1 cellular context compared by ENCODE assay signal in the genomic region with DNA sequence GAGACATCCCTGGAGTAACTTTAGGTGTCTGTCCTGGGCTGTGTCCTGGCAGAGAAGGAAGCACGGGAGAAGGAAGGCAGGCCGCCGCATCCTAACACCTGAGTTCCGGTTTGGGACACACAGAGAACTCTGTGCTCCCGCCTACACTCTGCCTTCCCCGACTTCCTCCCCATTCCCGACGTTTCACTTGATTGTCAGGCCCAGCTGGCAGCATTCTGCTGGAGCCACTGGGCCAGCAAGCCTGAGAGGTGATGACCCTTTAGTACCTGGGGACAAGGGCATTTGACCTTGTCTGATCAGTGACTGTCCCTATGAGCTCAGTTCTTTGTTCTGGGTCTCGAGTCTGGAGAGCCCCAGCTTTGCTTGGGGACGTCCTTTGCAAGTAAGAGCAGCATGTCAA.
TF ChIP-seq lines count a peak whose summit lies in the region.

No MANE protein-coding gene starts in this region.

TF ChIP-seq in GM23338, 12 proteins besides CTCF, POLR2A, EP300 and RAD21 (continued from another document):
- TF ChIP-seq, protein P1, sequence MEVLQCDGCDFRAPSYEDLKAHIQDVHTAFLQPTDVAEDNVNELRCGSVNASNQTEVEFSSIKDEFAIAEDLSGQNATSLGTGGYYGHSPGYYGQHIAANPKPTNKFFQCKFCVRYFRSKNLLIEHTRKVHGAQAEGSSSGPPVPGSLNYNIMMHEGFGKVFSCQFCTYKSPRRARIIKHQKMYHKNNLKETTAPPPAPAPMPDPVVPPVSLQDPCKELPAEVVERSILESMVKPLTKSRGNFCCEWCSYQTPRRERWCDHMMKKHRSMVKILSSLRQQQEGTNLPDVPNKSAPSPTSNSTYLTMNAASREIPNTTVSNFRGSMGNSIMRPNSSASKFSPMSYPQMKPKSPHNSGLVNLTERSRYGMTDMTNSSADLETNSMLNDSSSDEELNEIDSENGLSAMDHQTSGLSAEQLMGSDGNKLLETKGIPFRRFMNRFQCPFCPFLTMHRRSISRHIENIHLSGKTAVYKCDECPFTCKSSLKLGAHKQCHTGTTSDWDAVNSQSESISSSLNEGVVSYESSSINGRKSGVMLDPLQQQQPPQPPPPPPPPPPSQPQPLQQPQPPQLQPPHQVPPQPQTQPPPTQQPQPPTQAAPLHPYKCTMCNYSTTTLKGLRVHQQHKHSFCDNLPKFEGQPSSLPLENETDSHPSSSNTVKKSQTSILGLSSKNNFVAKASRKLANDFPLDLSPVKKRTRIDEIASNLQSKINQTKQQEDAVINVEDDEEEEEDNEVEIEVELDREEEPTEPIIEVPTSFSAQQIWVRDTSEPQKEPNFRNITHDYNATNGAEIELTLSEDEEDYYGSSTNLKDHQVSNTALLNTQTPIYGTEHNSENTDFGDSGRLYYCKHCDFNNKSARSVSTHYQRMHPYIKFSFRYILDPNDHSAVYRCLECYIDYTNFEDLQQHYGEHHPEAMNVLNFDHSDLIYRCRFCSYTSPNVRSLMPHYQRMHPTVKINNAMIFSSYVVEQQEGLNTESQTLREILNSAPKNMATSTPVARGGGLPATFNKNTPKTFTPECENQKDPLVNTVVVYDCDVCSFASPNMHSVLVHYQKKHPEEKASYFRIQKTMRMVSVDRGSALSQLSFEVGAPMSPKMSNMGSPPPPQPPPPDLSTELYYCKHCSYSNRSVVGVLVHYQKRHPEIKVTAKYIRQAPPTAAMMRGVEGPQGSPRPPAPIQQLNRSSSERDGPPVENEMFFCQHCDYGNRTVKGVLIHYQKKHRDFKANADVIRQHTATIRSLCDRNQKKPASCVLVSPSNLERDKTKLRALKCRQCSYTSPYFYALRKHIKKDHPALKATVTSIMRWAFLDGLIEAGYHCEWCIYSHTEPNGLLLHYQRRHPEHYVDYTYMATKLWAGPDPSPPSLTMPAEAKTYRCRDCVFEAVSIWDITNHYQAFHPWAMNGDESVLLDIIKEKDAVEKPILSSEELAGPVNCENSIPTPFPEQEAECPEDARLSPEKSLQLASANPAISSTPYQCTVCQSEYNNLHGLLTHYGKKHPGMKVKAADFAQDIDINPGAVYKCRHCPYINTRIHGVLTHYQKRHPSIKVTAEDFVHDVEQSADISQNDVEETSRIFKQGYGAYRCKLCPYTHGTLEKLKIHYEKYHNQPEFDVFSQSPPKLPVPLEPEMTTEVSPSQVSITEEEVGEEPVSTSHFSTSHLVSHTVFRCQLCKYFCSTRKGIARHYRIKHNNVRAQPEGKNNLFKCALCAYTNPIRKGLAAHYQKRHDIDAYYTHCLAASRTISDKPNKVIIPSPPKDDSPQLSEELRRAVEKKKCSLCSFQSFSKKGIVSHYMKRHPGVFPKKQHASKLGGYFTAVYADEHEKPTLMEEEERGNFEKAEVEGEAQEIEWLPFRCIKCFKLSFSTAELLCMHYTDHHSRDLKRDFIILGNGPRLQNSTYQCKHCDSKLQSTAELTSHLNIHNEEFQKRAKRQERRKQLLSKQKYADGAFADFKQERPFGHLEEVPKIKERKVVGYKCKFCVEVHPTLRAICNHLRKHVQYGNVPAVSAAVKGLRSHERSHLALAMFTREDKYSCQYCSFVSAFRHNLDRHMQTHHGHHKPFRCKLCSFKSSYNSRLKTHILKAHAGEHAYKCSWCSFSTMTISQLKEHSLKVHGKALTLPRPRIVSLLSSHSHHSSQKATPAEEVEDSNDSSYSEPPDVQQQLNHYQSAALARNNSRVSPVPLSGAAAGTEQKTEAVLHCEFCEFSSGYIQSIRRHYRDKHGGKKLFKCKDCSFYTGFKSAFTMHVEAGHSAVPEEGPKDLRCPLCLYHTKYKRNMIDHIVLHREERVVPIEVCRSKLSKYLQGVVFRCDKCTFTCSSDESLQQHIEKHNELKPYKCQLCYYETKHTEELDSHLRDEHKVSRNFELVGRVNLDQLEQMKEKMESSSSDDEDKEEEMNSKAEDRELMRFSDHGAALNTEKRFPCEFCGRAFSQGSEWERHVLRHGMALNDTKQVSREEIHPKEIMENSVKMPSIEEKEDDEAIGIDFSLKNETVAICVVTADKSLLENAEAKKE (CRISPR knock-in tag; IDR thresholded peaks at IDR 0.05) = no peak
- no peak for TF ChIP-seq POLR2AphosphoS5 (IDR thresholded peaks at IDR 0.05; ENCODE audit: low read depth)
- TF ChIP-seq EZH2 (IDR thresholded peaks at IDR 0.05; ENCODE audit: low read depth, unreplicated experiment) = no peak
- no peak for TF ChIP-seq CREB1 (CRISPR knock-in tag; IDR thresholded peaks at IDR 0.05; ENCODE audit: low read depth)
- TF ChIP-seq NANOG (IDR thresholded peaks at IDR 0.05; ENCODE audit: borderline replicate concordance) = no peak
- TF ChIP-seq ZNF114 (CRISPR knock-in tag; IDR thresholded peaks at IDR 0.05) = no peak
- no peak for TF ChIP-seq JUNB (IDR thresholded peaks at IDR 0.05; ENCODE audit: unreplicated experiment)
- no peak for TF ChIP-seq ZNF331 (CRISPR knock-in tag; IDR thresholded peaks at IDR 0.05; ENCODE audit: low read depth)
